ENCODE assay signal across 1 cellular context in genomic region chr3:129461022-129461421, GRCh38.
TF ChIP-seq lines count a peak whose summit lies in the region.

No MANE protein-coding gene starts in this region.

TF ChIP-seq in K562, 482 proteins besides CTCF, POLR2A, EP300 and RAD21 (continued from another document and continues in another):
- TF ChIP-seq ZNF512 (tag; IDR thresholded peaks at IDR 0.05), result no peak
- TF ChIP-seq ZFX (CRISPR knock-in tag; IDR thresholded peaks at IDR 0.05), result peak; percentile 46
- no peak for TF ChIP-seq NR3C1 (CRISPR knock-in tag; IDR thresholded peaks at IDR 0.05)
- peak; percentile 36; the same call in 1 of the 2 replicates for TF ChIP-seq GTF2E2 (tag; IDR thresholded peaks at IDR 0.05)
- TF ChIP-seq ESRRB (CRISPR knock-in tag; IDR thresholded peaks at IDR 0.05; ENCODE audit: borderline replicate concordance), result no peak
- peak; percentile 11; the same call in 1 of the 2 replicates for TF ChIP-seq LEF1 (IDR thresholded peaks at IDR 0.05)
- TF ChIP-seq ZNF431 (CRISPR knock-in tag; IDR thresholded peaks at IDR 0.05), result no peak
- TF ChIP-seq ZBTB11 (CRISPR knock-in tag; IDR thresholded peaks at IDR 0.05), result peak in 1 of 3 experiments; percentile 10; a peak in 1 of 6 replicates
- TF ChIP-seq KDM1A (IDR thresholded peaks at IDR 0.05), result 0 out of 4 replicates have a peak, but pooled peaks of 1 of the 2 experiments have one; percentile 10
- TF ChIP-seq SMARCC2 (IDR thresholded peaks at IDR 0.05; ENCODE audit: low read depth), result no peak
- TF ChIP-seq ZNF217 (CRISPR knock-in tag; IDR thresholded peaks at IDR 0.05), result no peak
- no peak for TF ChIP-seq NFRKB (IDR thresholded peaks at IDR 0.05; ENCODE audit: low read depth)
- TF ChIP-seq YY1 (IDR thresholded peaks at IDR 0.05; ENCODE audit: borderline replicate concordance in 1 of 3, control insufficient read depth in 1 of 3, extremely low read depth in 1 of 3, insufficient read depth in 3 of 3, insufficient read length in 1 of 3, insufficient replicate concordance in 2 of 3, low read depth in 1 of 3, low read length in 2 of 3), result no peak
- TF ChIP-seq PURB (CRISPR knock-in tag; IDR thresholded peaks at IDR 0.05; ENCODE audit: low read depth), result no peak
- TF ChIP-seq CTCFL (IDR thresholded peaks at IDR 0.05; ENCODE audit: borderline replicate concordance, insufficient read depth, low read depth, low read length, poor library complexity, severe bottlenecking), result no peak
- no peak for TF ChIP-seq GATAD2A (IDR thresholded peaks at IDR 0.05)
- no peak for TF ChIP-seq SAFB (IDR thresholded peaks at IDR 0.05; ENCODE audit: borderline replicate concordance, low read depth, low read length)
- TF ChIP-seq TCF7L2 (IDR thresholded peaks at IDR 0.05; ENCODE audit: low read depth, low read length), result no peak
- TF ChIP-seq ZNF165 (CRISPR knock-in tag; IDR thresholded peaks at IDR 0.05; ENCODE audit: borderline replicate concordance), result no peak
- 0 out of 2 replicates have a peak, but pooled peaks have one; percentile 13 for TF ChIP-seq ZNF592 (IDR thresholded peaks at IDR 0.05)
- TF ChIP-seq KAT7 (CRISPR knock-in tag; IDR thresholded peaks at IDR 0.05; ENCODE audit: borderline replicate concordance), result no peak
- TF ChIP-seq ZBTB40 (IDR thresholded peaks at IDR 0.05), result no peak
- no peak for TF ChIP-seq ZBTB40 (CRISPR knock-in tag; IDR thresholded peaks at IDR 0.05)
- TF ChIP-seq HNRNPLL (IDR thresholded peaks at IDR 0.05; ENCODE audit: low read depth, low read length, poor library complexity, severe bottlenecking), result no peak
- TF ChIP-seq SRSF9 (IDR thresholded peaks at IDR 0.05; ENCODE audit: borderline replicate concordance, low read depth, low read length), result no peak
- no peak for TF ChIP-seq ELK1 (CRISPR knock-in tag; IDR thresholded peaks at IDR 0.05)
- peak; percentile 17 for TF ChIP-seq PRDM10 (IDR thresholded peaks at IDR 0.05; ENCODE audit: partially characterized antibody)
- TF ChIP-seq MEIS2 (IDR thresholded peaks at IDR 0.05; ENCODE audit: partially characterized antibody), result peak; percentile 6
- TF ChIP-seq TEAD2 (tag; IDR thresholded peaks at IDR 0.05), result no peak
